19 cellular contexts compared by ENCODE assay signal in genomic region chr11:1779034-1779805, GRCh38. TPM values are rescaled to one million over a fixed set of nuclear protein-coding genes. Genes with fewer than 3 reads are reported as not detected.
DNase-seq lines count a peak whose midpoint lies in the region; ATAC-seq and TF ChIP-seq lines count a peak whose summit lies in the region.
"Had no signal": no experiment of that assay in that cellular context is flagged by ENCODE, and none has a peak within 500 bp of the region (broad histone marks: within the 10 kb centered on the region; RNA-seq: fewer than 3 reads in every experiment).

No MANE protein-coding gene starts in this region.

- TF ChIP-seq CTCF in Calu3 (IDR thresholded peaks at IDR 0.05; ENCODE audit: unreplicated experiment), result no peak
- no peak for TF ChIP-seq CTCF in WTC11 (IDR thresholded peaks at IDR 0.05)

- H3K27ac ChIP-seq in trophoblast cell (ENCODE audit: low read depth, low read length), result no peak overlapping the region
- H3K27ac ChIP-seq: KMS-11 had no signal

- CTCF ChIA-PET in Calu3 (lab: Charles Lee) (interaction anchor here (1.0 to 1.9 kb wide), 3 partner anchors 10 to 54 kb away, joined by 3 to 4 read pairs (median 3); no protein-coding TSS in a partner anchor), WTC11 (lab: Charles Lee) (interaction anchor here (1.2 kb wide), 1 partner anchor 86 kb away, joined by 4 read pairs; no protein-coding TSS in a partner anchor)

- intact Hi-C loops in Calu3 (cut with micrococcal nuclease; ENCODE audit: unreplicated experiment), result loop anchor here (5.0 kb wide), 1 partner anchor 53 kb away; the partner anchor contains the start of gene SYT8

- DNase-seq in Calu3 (no peak), H7 (peak; percentile 38), WTC11 (ENCODE audit: low spot score) (no peak), mesenteric fat pad (ENCODE audit: low spot score) (peak; percentile 78), trophoblast cell (no peak), C1 segment of cervical spinal cord (lab: John Stamatoyannopoulos, UW) (no peak), GDM1 (lab: John Stamatoyannopoulos, UW) (no peak)
- no peak for DNase-seq in stimulated activated CD4-positive, alpha-beta T cell treated with anti-CD3 and anti-CD28 coated beads, Interleukin-4, amount 100 ng/mL, for 4 hours
- DNase-seq: BE2C; DMS 273 treated with DMSO at 0.1 percent for 48 hours; NCI-H1092; NCI-H1694 treated with DMSO at 0.1 percent for 48 hours; NCI-H345; NCI-H526 treated with DMSO at 0.1 percent for 48 hours; NK-92 treated with Interleukin-12 subunit alpha and Interleukin-12 subunit beta, amount 100 ng/mL, for 24 hours; Right ventricle myocardium superior had no signal

- no peak overlapping the region for H2BK120ac ChIP-seq in trophoblast cell (ENCODE audit: insufficient read depth, low read length, poor library complexity)

- H3K4me2 ChIP-seq in trophoblast cell (ENCODE audit: low read length), result no peak overlapping the region
- H3K4me2 ChIP-seq: KMS-11 had no signal

- no peak overlapping the region for H4K91ac ChIP-seq in trophoblast cell (ENCODE audit: low read depth, low read length)

- H3K18ac ChIP-seq in trophoblast cell (ENCODE audit: low read length), result no peak overlapping the region

- peaks cover 77% of the 10 kb centered on the region for H3K4me1 Mint-ChIP-seq in Calu3 (ENCODE audit: low read depth, unreplicated experiment)
- no peaks in the 10 kb centered on the region for H3K4me1 Mint-ChIP-seq in WTC11

- H3K14ac ChIP-seq in trophoblast cell (ENCODE audit: low read length), result no peak overlapping the region

- H3K36me3 ChIP-seq in H7 (replicated peaks; ENCODE audit: control insufficient read depth, insufficient read depth, low read length) (no peaks in the 10 kb centered on the region), trophoblast cell (ENCODE audit: control insufficient read depth in 1 of 2, insufficient read depth in 2 of 2, low read length in 2 of 2) (no peaks in the 10 kb centered on the region)
- H3K36me3 ChIP-seq: BE2C had no signal

- no peak for ATAC-seq in WTC11
- ATAC-seq: SK-N-SH treated with all-trans-retinoic acid at 6 μM for 48 hours had no signal

- no peaks in the 10 kb centered on the region for H3K27me3 Mint-ChIP-seq in Calu3 (ENCODE audit: unreplicated experiment)
- H3K27me3 Mint-ChIP-seq in WTC11 (ENCODE audit: low read depth), result peaks cover 12% of the 10 kb centered on the region; the same call in 1 of the 2 replicates

- peaks cover 13% of the 10 kb centered on the region for H3K9me3 ChIP-seq in trophoblast cell (ENCODE audit: insufficient read depth, low read depth, low read length)
- H3K9me3 ChIP-seq: BE2C had no signal

- no peaks in the 10 kb centered on the region for H3K79me1 ChIP-seq in trophoblast cell (ENCODE audit: low read length)

- H3K36me3 Mint-ChIP-seq in Calu3 (ENCODE audit: insufficient read depth, unreplicated experiment) (peaks cover 15% of the 10 kb centered on the region), WTC11 (no peaks in the 10 kb centered on the region)

- H2BK5ac ChIP-seq in trophoblast cell (ENCODE audit: low read depth, low read length, poor library complexity), result no peak overlapping the region

- no TSS peak for BruUV-seq in Calu3 (replicated peaks; lab: Mats Ljungman, UMichigan)

- H3K4me3 Mint-ChIP-seq in Calu3 (ENCODE audit: low read depth, unreplicated experiment), result no peak overlapping the region
- H3K4me3 Mint-ChIP-seq in WTC11, result no peak overlapping the region

- no peaks in the 10 kb centered on the region for H3K79me2 ChIP-seq in trophoblast cell (ENCODE audit: control insufficient read depth, insufficient read depth, low read length, poor library complexity)

- H3K27me3 ChIP-seq in H7 (ENCODE audit: control insufficient read depth, insufficient read depth, low read length), result no peaks in the 10 kb centered on the region; the same call in 1 of the 2 replicates
- H3K27me3 ChIP-seq in trophoblast cell (ENCODE audit: insufficient read depth, low read length), result no peaks in the 10 kb centered on the region
- H3K27me3 ChIP-seq: BE2C had no signal

- H3K4me3 ChIP-seq in H7 (ENCODE audit: insufficient read depth, low read depth, low read length) (no peak overlapping the region), trophoblast cell (ENCODE audit: low read depth, low read length) (no peak overlapping the region)

- no peak overlapping the region for H4K12ac ChIP-seq in trophoblast cell (ENCODE audit: low read depth, low read length)

- H2AK5ac ChIP-seq in trophoblast cell (ENCODE audit: low read length), result no peak overlapping the region

- H2AFZ ChIP-seq in trophoblast cell (ENCODE audit: insufficient read depth, low read length, poor library complexity), result no peak overlapping the region

- H3K9ac ChIP-seq in trophoblast cell (ENCODE audit: low read length), result no peak overlapping the region
- H3K9ac ChIP-seq: KMS-11 had no signal

- peak overlapping the region; percentile 56 for H3K27ac Mint-ChIP-seq in Calu3 (ENCODE audit: unreplicated experiment)
- H3K27ac Mint-ChIP-seq in WTC11, result no peak overlapping the region

- H3K9me3 Mint-ChIP-seq in Calu3 (ENCODE audit: low read depth, unreplicated experiment), result no peaks in the 10 kb centered on the region
- peaks cover 4% of the 10 kb centered on the region for H3K9me3 Mint-ChIP-seq in WTC11

- H2BK12ac ChIP-seq in trophoblast cell (ENCODE audit: low read length), result no peak overlapping the region

- no peak overlapping the region for H3K23ac ChIP-seq in trophoblast cell (ENCODE audit: low read length)

- POLR2A ChIA-PET in WTC11 (lab: Charles Lee), result no interaction called here

- H3K4me1 ChIP-seq in trophoblast cell (ENCODE audit: control insufficient read depth in 1 of 2, insufficient read depth in 2 of 2, low read length in 2 of 2), result no peaks in the 10 kb centered on the region
- H3K4me1 ChIP-seq: BE2C had no signal

- no CpG with 5 or more reads among the region's 17 CpGs for WGBS in trophoblast cell (ENCODE audit: extremely low coverage, insufficient coverage, insufficient read length)

- H3K4ac ChIP-seq in trophoblast cell (ENCODE audit: low read depth, low read length), result no peak overlapping the region

- H4K8ac ChIP-seq in trophoblast cell (ENCODE audit: low read depth, low read length), result no peak overlapping the region

TF ChIP-seq in WTC11, 78 proteins besides CTCF, POLR2A, EP300 and RAD21:
- TF ChIP-seq ZNF263 (CRISPR knock-in tag; IDR thresholded peaks at IDR 0.05; ENCODE audit: low read depth), result peak; percentile 39; the same call in 1 of the 2 replicates
- TF ChIP-seq PRRX2 (CRISPR knock-in tag; IDR thresholded peaks at IDR 0.05), result no peak
- no peak for TF ChIP-seq ZNF396 (CRISPR knock-in tag; IDR thresholded peaks at IDR 0.05; ENCODE audit: borderline replicate concordance)

RNA-seq across cellular contexts. Expression of gene CTSD, which starts 15.5 kb away (rescaled TPM):
- 531 and 685 TPM in 2 replicates for total RNA-seq in Calu3 (2022)
- total RNA-seq in H7 (2014; rRNA removed; shearing (Covaris generic)), result 177 and 235 TPM in 2 replicates
- total RNA-seq in WTC11 (2021), result 194 to 199 TPM (median 198 TPM) in 3 replicates
- 940 TPM for total RNA-seq in mesenteric fat pad
- 141 and 149 TPM in 2 replicates for polyA plus RNA-seq in trophoblast cell (2013)

RNA-seq across cellular contexts. Expression of gene IFITM10, which starts 28.8 kb away (rescaled TPM):
- 3.3 and 8.1 TPM in 2 replicates for total RNA-seq in Calu3 (2022)
- 0.42 and 0.74 TPM in 2 replicates for total RNA-seq in H7 (2014; rRNA removed; shearing (Covaris generic))
- total RNA-seq in WTC11 (2021), result 0.80 to 1.7 TPM (median 1.3 TPM) in 3 replicates
- 1.5 TPM for total RNA-seq in mesenteric fat pad
- 1.0 and 1.3 TPM in 2 replicates for polyA plus RNA-seq in trophoblast cell (2013)

RNA-seq across cellular contexts. Expression of gene SYT8, which starts 55.6 kb away (rescaled TPM):
- total RNA-seq in Calu3 (2022) (5.8 and 7.1 TPM in 2 replicates), WTC11 (2021) (0.37 TPM in 1 of 3 replicates, not detected in the others), mesenteric fat pad (not detected)
- total RNA-seq in H7 (2014; rRNA removed; shearing (Covaris generic)), result not detected in 2 replicates
- 1.1 and 1.4 TPM in 2 replicates for polyA plus RNA-seq in trophoblast cell (2013)
- total RNA-seq: Right ventricle myocardium superior had no signal
- polyA plus RNA-seq: AG04450 had no signal

RNA-seq across cellular contexts. Expression of gene TNNI2, which starts 59.6 kb away (rescaled TPM):
- total RNA-seq in Calu3 (2022), result 1.3 and 1.4 TPM in 2 replicates
- total RNA-seq in H7 (2014; rRNA removed; shearing (Covaris generic)), result not detected in 2 replicates
- 0.41 TPM in 1 of 3 replicates, not detected in the others for total RNA-seq in WTC11 (2021)
- 0.64 TPM for total RNA-seq in mesenteric fat pad
- 1.1 and 1.7 TPM in 2 replicates for polyA plus RNA-seq in trophoblast cell (2013)
- total RNA-seq: Right ventricle myocardium superior had no signal
- polyA plus RNA-seq: AG04450 had no signal

Comparison
In these comparisons a context has a peak if more than half of its experiments do, and no peak if none do; other contexts are left out.
1. DNase-seq: peak in H7 (single experiment) and mesenteric fat pad (single experiment); none in Calu3 (single experiment), WTC11 (single experiment), trophoblast cell (0 of 2), C1 segment of cervical spinal cord (0 of 14), stimulated activated CD4-positive, alpha-beta T cell treated with anti-CD3 and anti-CD28 coated beads, Interleukin-4, amount 100 ng/mL, for 4 hours (0 of 2) and GDM1 (single experiment).